ENCODE assay signal across 27 cellular contexts in the genomic region with DNA sequence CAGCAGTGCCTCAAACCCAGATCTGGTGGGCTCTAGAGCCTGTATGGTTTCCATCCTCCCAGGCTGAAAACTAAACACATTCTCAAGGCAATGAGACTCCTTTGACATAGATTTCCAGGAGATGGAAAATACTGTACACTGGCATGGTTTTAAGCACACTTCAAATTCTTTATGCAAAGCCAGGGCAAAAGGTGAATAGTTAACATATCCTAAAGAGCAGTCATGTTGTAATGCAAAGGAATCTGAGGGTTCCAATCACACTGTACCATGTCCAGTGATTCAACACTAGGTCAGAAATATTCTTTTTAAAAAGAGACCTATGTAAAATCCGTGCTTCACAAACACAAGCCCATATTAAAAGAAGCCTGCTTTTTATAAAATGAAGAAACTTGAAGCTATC.
"Had no signal": no experiment of that assay in that cellular context is flagged by ENCODE, and none has a peak within 500 bp of the region (broad histone marks: within the 10 kb centered on the region; RNA-seq: fewer than 3 reads in every experiment).

No MANE protein-coding gene starts in this region.

- H3K9me3 Mint-ChIP-seq: endodermal cell had no signal

- H3K27me3 Mint-ChIP-seq: activated B cell treated with CpG ODN at 0.5 μM for 24 hours, type B pancreatic cell had no signal

- H3K4me3 Mint-ChIP-seq: activated B cell treated with CpG ODN at 0.5 μM for 24 hours; activated CD4-positive, alpha-beta T cell treated with anti-CD3 and anti-CD28 coated beads for 36 hours; activated naive CD4-positive, alpha-beta T cell treated with anti-CD3 and anti-CD28 coated beads, Interleukin-2, amount 10 ng/mL, durations not matched to agents 7 days and 5 days; activated T-cell treated with anti-CD3 and anti-CD28 coated beads, Interleukin-2, amount 50 U/mL, for 72 hours; endodermal cell; nephron progenitor cell; stimulated activated naive B cell treated with anti-CD40 and anti-IgM and Interleukin-4, amounts not matched to agents 10 μg/mL and 1 μg/mL and 100 μg/mL, for 72 hours; type B pancreatic cell had no signal

- FAIRE-seq: colon had no signal

- ATAC-seq: activated CD4-positive, alpha-beta T cell treated with anti-CD3 and anti-CD28 coated beads for 36 hours; activated T-cell treated with anti-CD3 and anti-CD28 coated beads, Interleukin-2, amount 50 U/mL, for 72 hours; foreskin keratinocyte; left lobe of liver; lower lobe of right lung; mucosa of descending colon; sciatic nerve; stimulated activated naive B cell treated with anti-CD40 and anti-IgM and Interleukin-4, amounts not matched to agents 10 μg/mL and 1 μg/mL and 100 μg/mL, for 72 hours had no signal

- H3K4me1 ChIP-seq: esophagus squamous epithelium, foreskin keratinocyte, lower lobe of right lung, vagina had no signal

- H3K27ac ChIP-seq: brain microvascular endothelial cell, esophagus squamous epithelium, foreskin keratinocyte, lower lobe of right lung, vagina had no signal

- DNase-seq: activated B cell treated with CpG ODN at 0.5 μM for 24 hours; activated CD4-positive, alpha-beta T cell treated with anti-CD3 and anti-CD28 coated beads for 36 hours; activated CD4-positive, alpha-beta T cell treated with anti-CD3 and anti-CD28 coated beads, Interleukin-2, amount 50 U/mL, for 48 hours; activated CD8-positive, alpha-beta memory T cell treated with anti-CD3 and anti-CD28 coated beads, Interleukin-2, amount 50 U/mL, for 48 hours; activated effector memory CD4-positive, alpha-beta T cell treated with Interleukin-2 at 50 U/mL for 16 hours; activated naive CD4-positive, alpha-beta T cell treated with anti-CD3 and anti-CD28 coated beads, Interleukin-2, amount 10 ng/mL, durations not matched to agents 7 days and 5 days; activated T-cell treated with anti-CD3 and anti-CD28 coated beads, Interleukin-2, amount 50 U/mL, for 72 hours; anterior cingulate cortex; brain microvascular endothelial cell; caudate nucleus; endodermal cell; esophagus squamous epithelium; foreskin keratinocyte; lower lobe of right lung; mesendoderm; mucosa of descending colon; nephron progenitor cell; nucleus accumbens; stimulated activated CD4-positive, alpha-beta T cell treated with anti-CD3 and anti-CD28 coated beads, Interleukin-2, amount 100 ng/mL, for 48 hours; stimulated activated CD8-positive, alpha-beta memory T cell treated with anti-CD3 and anti-CD28 coated beads, Interleukin-4, amount 100 ng/mL, for 48 hours; stimulated activated naive B cell treated with anti-CD40 and anti-IgM and Interleukin-4, amounts not matched to agents 10 μg/mL and 1 μg/mL and 100 μg/mL, for 72 hours; T1000 had no signal

- H3K36me3 ChIP-seq: brain microvascular endothelial cell, esophagus squamous epithelium, lower lobe of right lung, vagina had no signal

- H3K27me3 ChIP-seq: brain microvascular endothelial cell, esophagus squamous epithelium, foreskin keratinocyte, vagina had no signal

- H3K27ac Mint-ChIP-seq: activated B cell treated with CpG ODN at 0.5 μM for 24 hours; activated CD4-positive, alpha-beta T cell treated with anti-CD3 and anti-CD28 coated beads for 36 hours; activated naive CD4-positive, alpha-beta T cell treated with anti-CD3 and anti-CD28 coated beads, Interleukin-2, amount 10 ng/mL, durations not matched to agents 7 days and 5 days; activated T-cell treated with anti-CD3 and anti-CD28 coated beads, Interleukin-2, amount 50 U/mL, for 72 hours; endodermal cell; nephron progenitor cell; stimulated activated naive B cell treated with anti-CD40 and anti-IgM and Interleukin-4, amounts not matched to agents 10 μg/mL and 1 μg/mL and 100 μg/mL, for 72 hours; type B pancreatic cell had no signal

- H3K4me1 Mint-ChIP-seq: activated B cell treated with CpG ODN at 0.5 μM for 24 hours; activated CD4-positive, alpha-beta T cell treated with anti-CD3 and anti-CD28 coated beads for 36 hours; activated naive CD4-positive, alpha-beta T cell treated with anti-CD3 and anti-CD28 coated beads, Interleukin-2, amount 10 ng/mL, durations not matched to agents 7 days and 5 days; endodermal cell; nephron progenitor cell; stimulated activated naive B cell treated with anti-CD40 and anti-IgM and Interleukin-4, amounts not matched to agents 10 μg/mL and 1 μg/mL and 100 μg/mL, for 72 hours had no signal

- H3K9me3 ChIP-seq: esophagus squamous epithelium, lower lobe of right lung, mucosa of descending colon, vagina had no signal

- H3K36me3 Mint-ChIP-seq: activated naive CD4-positive, alpha-beta T cell treated with anti-CD3 and anti-CD28 coated beads, Interleukin-2, amount 10 ng/mL, durations not matched to agents 7 days and 5 days; stimulated activated naive B cell treated with anti-CD40 and anti-IgM and Interleukin-4, amounts not matched to agents 10 μg/mL and 1 μg/mL and 100 μg/mL, for 72 hours; type B pancreatic cell had no signal

- H3K4me3 ChIP-seq: esophagus squamous epithelium, lower lobe of right lung, mucosa of descending colon, vagina had no signal
